12 cellular contexts compared by ENCODE assay signal in the genomic region with DNA sequence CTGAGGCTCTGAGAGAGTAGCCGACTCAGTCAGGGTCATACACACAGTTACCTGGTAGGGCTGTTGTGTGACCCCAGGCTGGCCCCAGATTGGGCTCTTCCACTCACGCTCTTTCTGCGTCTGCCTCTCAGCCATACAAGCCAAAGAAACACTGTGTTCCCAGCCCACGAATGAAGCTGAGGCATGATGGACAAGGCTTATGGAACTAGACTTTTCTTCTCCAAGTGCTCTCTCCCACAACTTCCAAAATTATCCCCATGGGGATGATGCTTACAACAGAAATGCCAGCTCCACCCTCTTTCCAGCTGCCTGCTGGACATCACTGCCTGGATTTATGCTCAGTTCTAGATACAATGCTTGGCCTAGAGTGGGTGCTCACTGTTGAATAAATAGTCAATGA.
DNase-seq lines count a peak whose midpoint lies in the region; ATAC-seq and TF ChIP-seq lines count a peak whose summit lies in the region.
"Had no signal": no experiment of that assay in that cellular context is flagged by ENCODE, and none has a peak within 500 bp of the region (broad histone marks: within the 10 kb centered on the region; RNA-seq: fewer than 3 reads in every experiment).

No MANE protein-coding gene starts in this region.

- no peak overlapping the region for H3K4me2 ChIP-seq in GM23338
- H3K4me2 ChIP-seq: smooth muscle cell had no signal

- no peaks in the 10 kb centered on the region for H3K9me3 ChIP-seq in lower lobe of right lung
- H3K9me3 ChIP-seq: adrenal gland had no signal

- H3K4me3 Mint-ChIP-seq in GM23338, result no peak overlapping the region

- H3K9me3 Mint-ChIP-seq in GM23338, result no peaks in the 10 kb centered on the region; the same call in 2 of the 3 replicates

- H3K4me3 ChIP-seq in GM23338, result no peak overlapping the region
- no peak overlapping the region for H3K4me3 ChIP-seq in lower lobe of right lung
- no peak overlapping the region for H3K4me3 ChIP-seq in lower leg skin (ENCODE audit: low read depth, poor library complexity, severe bottlenecking)
- H3K4me3 ChIP-seq: adrenal gland, smooth muscle cell had no signal

- 66% methylated on average over 4 of the region's 4 CpGs for WGBS in lower leg skin, 2 donors

- peaks cover 5% of the 10 kb centered on the region; the same call in 2 of the 3 replicates for H3K4me1 Mint-ChIP-seq in GM23338

- H3K36me3 Mint-ChIP-seq in GM23338 (ENCODE audit: low read depth), result no peaks in the 10 kb centered on the region

- no peaks in the 10 kb centered on the region for H3K27me3 ChIP-seq in GM23338 (ENCODE audit: insufficient read depth)
- no peaks in the 10 kb centered on the region for H3K27me3 ChIP-seq in lower lobe of right lung (ENCODE audit: low read depth)
- H3K27me3 ChIP-seq: adrenal gland had no signal

- H3K27ac ChIP-seq in GM23338 (ENCODE audit: low read depth) (no peak overlapping the region), caudate nucleus (ENCODE audit: low read depth, low read length) (peak overlapping the region; percentile 22), lower lobe of right lung (peak overlapping the region; percentile 59)

- H2AFZ ChIP-seq in GM23338, result 0 out of 2 replicates have a peak overlapping the region, but pooled peaks have one; percentile 38

- ATAC-seq in GM23338 (no peak), lower lobe of right lung (no peak), GM19351 (IDR thresholded peaks at IDR 0.05; ENCODE audit: unreplicated experiment) (no peak), GM19035 (IDR thresholded peaks at IDR 0.05; ENCODE audit: unreplicated experiment) (no peak)

- no peaks in the 10 kb centered on the region for H3K27me3 Mint-ChIP-seq in GM23338 (ENCODE audit: insufficient read depth, low read depth, poor library complexity)

- no peak for TF ChIP-seq POLR2A in lower leg skin (IDR thresholded peaks at IDR 0.05)

- H3K36me3 ChIP-seq in GM23338 (ENCODE audit: insufficient read depth), result no peaks in the 10 kb centered on the region
- no peaks in the 10 kb centered on the region for H3K36me3 ChIP-seq in lower lobe of right lung
- H3K36me3 ChIP-seq: adrenal gland had no signal

- H3F3A ChIP-seq in GM23338 (replicated peaks; ENCODE audit: low read depth), result no peaks in the 10 kb centered on the region

- H3K4me1 ChIP-seq in GM23338 (ENCODE audit: insufficient read depth), result no peaks in the 10 kb centered on the region
- H3K4me1 ChIP-seq in lower lobe of right lung, result peaks cover 64% of the 10 kb centered on the region

- peaks cover 9% of the 10 kb centered on the region for H3K9me2 ChIP-seq in GM23338 (ENCODE audit: insufficient read depth)

- H3K27ac Mint-ChIP-seq in GM23338, result no peak overlapping the region

- no peak for TF ChIP-seq CTCF in GM23338 (conservative IDR thresholded peaks at IDR 0.05; ENCODE audit: low read depth in 2 of 2)
- TF ChIP-seq CTCF in lower lobe of right lung (IDR thresholded peaks at IDR 0.05), result no peak
- TF ChIP-seq CTCF in GM13976 (IDR thresholded peaks at IDR 0.05; ENCODE audit: borderline replicate concordance, control extremely low read depth, extremely low read depth, insufficient read depth, missing control alignments), result no peak
- no peak for TF ChIP-seq CTCF in lower leg skin (IDR thresholded peaks at IDR 0.05)

- no peaks in the 10 kb centered on the region for H3K79me2 ChIP-seq in GM23338 (replicated peaks; ENCODE audit: insufficient read depth)

- no peak for DNase-seq in GM23338 (ENCODE audit: low spot score)
- DNase-seq in caudate nucleus (lab: John Stamatoyannopoulos, UW), result no peak
- no peak for DNase-seq in lower lobe of right lung
- DNase-seq in superior temporal gyrus (ENCODE audit: extremely low spot score), result peak; percentile 61
- no peak for DNase-seq in GM13976 (ENCODE audit: low spot score)
- DNase-seq in lower leg skin (ENCODE audit: low spot score in 2 of 2), result no peak
- DNase-seq: adrenal gland, MM.1S, SHP77 treated with DMSO at 0.1 percent for 48 hours had no signal

- in situ Hi-C loops in GM13976 (cut with MboI; ENCODE audit: low sequenced_read_pairs, unreplicated experiment), result no loop called here

- intact Hi-C loops in lower lobe of right lung (cut with DNase I) (no loop called here), lower leg skin (cut with DNase I; ENCODE audit: low total_unique reads) (no loop called here)

- no peaks in the 10 kb centered on the region for H4K20me1 ChIP-seq in GM23338 (replicated peaks; ENCODE audit: insufficient read depth)

TF ChIP-seq in GM23338, 12 proteins besides CTCF, POLR2A, EP300 and RAD21:
- no peak for TF ChIP-seq ZNF114 (CRISPR knock-in tag; IDR thresholded peaks at IDR 0.05)
- no peak for TF ChIP-seq EZH2 (IDR thresholded peaks at IDR 0.05; ENCODE audit: low read depth, unreplicated experiment)
- TF ChIP-seq CREB1 (CRISPR knock-in tag; IDR thresholded peaks at IDR 0.05; ENCODE audit: low read depth), result no peak
- no peak for TF ChIP-seq EZH2phosphoT487 (IDR thresholded peaks at IDR 0.05; ENCODE audit: unreplicated experiment)
